Comparison of ENCODE assay signal across 23 cellular contexts in genomic region chr3:15766406-15766805, GRCh38.
"Had no signal": no experiment of that assay in that cellular context is flagged by ENCODE, and none has a peak within 500 bp of the region (broad histone marks: within the 10 kb centered on the region; RNA-seq: fewer than 3 reads in every experiment).

No MANE protein-coding gene starts in this region.

- H3K27me3 ChIP-seq: breast epithelium, MG63 had no signal

- H3K9ac ChIP-seq: KMS-11 had no signal

- DNase-seq: activated CD4-positive, alpha-beta memory T cell treated with anti-CD3 and anti-CD28 coated beads, Interleukin-2, amount 10 ng/mL, durations not matched to agents 7 days and 5 days; activated CD4-positive, alpha-beta T cell treated with anti-CD3 and anti-CD28 coated beads, Interleukin-2, amount 10 ng/mL, durations not matched to agents 7 days and 5 days; activated CD4-positive, CD25-positive, alpha-beta regulatory T cell; activated CD8-positive, alpha-beta memory T cell treated with anti-CD3 and anti-CD28 coated beads, Interleukin-2, amount 50 U/mL, for 4 hours; activated naive CD4-positive, alpha-beta T cell treated with anti-CD3 and anti-CD28 coated beads, Interleukin-2, amount 50 U/mL, for 16 hours; activated naive CD8-positive, alpha-beta T cell treated with anti-CD3 and anti-CD28 coated beads, Interleukin-2, amount 10 ng/mL, durations not matched to agents 7 days and 5 days; aorta; caudate nucleus; MG63; MV-4-11; NCI-H1105; NCI-H1436; NCI-H1694 treated with DMSO at 0.1 percent for 48 hours; NCI-H2029 treated with DMSO at 0.1 percent for 48 hours; NCI-H510A treated with DMSO at 0.1 percent for 48 hours; NCI-H69; PC-3; SIG-M5; T-helper 1 cell had no signal

- H3K4me1 ChIP-seq: breast epithelium had no signal

- H3K36me3 ChIP-seq: breast epithelium had no signal

- ATAC-seq: PC-3 had no signal

- H3K27ac ChIP-seq: breast epithelium, KMS-11, SK-N-MC, VCaP had no signal

- H3K4me3 Mint-ChIP-seq: activated CD4-positive, alpha-beta memory T cell treated with anti-CD3 and anti-CD28 coated beads, Interleukin-2, amount 10 ng/mL, durations not matched to agents 7 days and 5 days; activated CD4-positive, alpha-beta T cell treated with anti-CD3 and anti-CD28 coated beads, Interleukin-2, amount 10 ng/mL, durations not matched to agents 7 days and 5 days; activated naive CD8-positive, alpha-beta T cell treated with anti-CD3 and anti-CD28 coated beads, Interleukin-2, amount 10 ng/mL, durations not matched to agents 7 days and 5 days had no signal

- H3K4me3 ChIP-seq: breast epithelium, MG63, SK-N-MC had no signal

- H3K9me3 ChIP-seq: breast epithelium, MG63 had no signal

- H3K27ac Mint-ChIP-seq: activated CD4-positive, alpha-beta T cell treated with anti-CD3 and anti-CD28 coated beads, Interleukin-2, amount 10 ng/mL, durations not matched to agents 7 days and 5 days; activated naive CD8-positive, alpha-beta T cell treated with anti-CD3 and anti-CD28 coated beads, Interleukin-2, amount 10 ng/mL, durations not matched to agents 7 days and 5 days had no signal

- H3K27me3 Mint-ChIP-seq: activated CD4-positive, alpha-beta memory T cell treated with anti-CD3 and anti-CD28 coated beads, Interleukin-2, amount 10 ng/mL, durations not matched to agents 7 days and 5 days; activated CD4-positive, alpha-beta T cell treated with anti-CD3 and anti-CD28 coated beads, Interleukin-2, amount 10 ng/mL, durations not matched to agents 7 days and 5 days; activated naive CD8-positive, alpha-beta T cell treated with anti-CD3 and anti-CD28 coated beads, Interleukin-2, amount 10 ng/mL, durations not matched to agents 7 days and 5 days had no signal

- H3K4me2 ChIP-seq: KMS-11 had no signal
